27 cellular contexts compared by ENCODE assay signal in genomic region chr5:67090040-67090439, GRCh38.
"Had no signal": no experiment of that assay in that cellular context is flagged by ENCODE, and none has a peak within 500 bp of the region (broad histone marks: within the 10 kb centered on the region; RNA-seq: fewer than 3 reads in every experiment).

No MANE protein-coding gene starts in this region.

- H3K4me3 Mint-ChIP-seq: naive thymus-derived CD8-positive, alpha-beta T cell; natural killer cell treated with Interleukin-12 subunit alpha and Interleukin-12 subunit beta and Interleukin-15 and Interleukin-18, amount 100 ng/mL, for 72 hours; nephron progenitor cell; neural crest cell; stimulated activated memory B cell treated with anti-CD40 and anti-IgM and Interleukin-4, amounts not matched to agents 10 μg/mL and 1 μg/mL and 100 μg/mL, for 72 hours; stimulated activated naive CD8-positive, alpha-beta T cell treated with anti-CD3 and anti-CD28 coated beads, Interleukin-15, amount 100 ng/mL, for 72 hours had no signal

- H3K36me3 ChIP-seq: neutrophil, pancreas, thoracic aorta, thyroid gland, tibial nerve had no signal

- H3K4me3 ChIP-seq: pancreas, psoas muscle, skin epidermis, smooth muscle cell, spleen, thoracic aorta, thyroid gland, tibial nerve, upper lobe of left lung, vagina had no signal

- H3K27me3 Mint-ChIP-seq: naive thymus-derived CD8-positive, alpha-beta T cell; natural killer cell treated with Interleukin-12 subunit alpha and Interleukin-12 subunit beta and Interleukin-15 and Interleukin-18, amount 100 ng/mL, for 72 hours; stimulated activated memory B cell treated with anti-CD40 and anti-IgM and Interleukin-4, amounts not matched to agents 10 μg/mL and 1 μg/mL and 100 μg/mL, for 72 hours; stimulated activated naive CD8-positive, alpha-beta T cell treated with anti-CD3 and anti-CD28 coated beads, Interleukin-15, amount 100 ng/mL, for 72 hours had no signal

- H3K9me3 Mint-ChIP-seq: naive thymus-derived CD8-positive, alpha-beta T cell; natural killer cell treated with Interleukin-12 subunit alpha and Interleukin-12 subunit beta and Interleukin-15 and Interleukin-18, amount 100 ng/mL, for 72 hours; nephron progenitor cell; neural crest cell; stimulated activated memory B cell treated with anti-CD40 and anti-IgM and Interleukin-4, amounts not matched to agents 10 μg/mL and 1 μg/mL and 100 μg/mL, for 72 hours; stimulated activated naive CD8-positive, alpha-beta T cell treated with anti-CD3 and anti-CD28 coated beads, Interleukin-15, amount 100 ng/mL, for 72 hours had no signal

- H3K27me3 ChIP-seq: neutrophil, pancreas, spleen, thyroid gland, tibial nerve, upper lobe of left lung, vagina had no signal

- H3K27ac Mint-ChIP-seq: naive thymus-derived CD8-positive, alpha-beta T cell; natural killer cell treated with Interleukin-12 subunit alpha and Interleukin-12 subunit beta and Interleukin-15 and Interleukin-18, amount 100 ng/mL, for 72 hours; nephron progenitor cell; stimulated activated memory B cell treated with anti-CD40 and anti-IgM and Interleukin-4, amounts not matched to agents 10 μg/mL and 1 μg/mL and 100 μg/mL, for 72 hours; stimulated activated naive CD8-positive, alpha-beta T cell treated with anti-CD3 and anti-CD28 coated beads, Interleukin-15, amount 100 ng/mL, for 72 hours had no signal

- ATAC-seq: naive thymus-derived CD8-positive, alpha-beta T cell; psoas muscle; stimulated activated memory B cell treated with anti-CD40 and anti-IgM and Interleukin-4, amounts not matched to agents 10 μg/mL and 1 μg/mL and 100 μg/mL, for 72 hours; stimulated activated naive CD8-positive, alpha-beta T cell treated with anti-CD3 and anti-CD28 coated beads, Interleukin-15, amount 100 ng/mL, for 72 hours; stimulated activated naive CD8-positive, alpha-beta T cell treated with anti-CD3 and anti-CD28 coated beads, Interleukin-15, Interleukin-2, amounts not matched to agents 100 U/mL and 50 U/mL, for 24 hours had no signal

- H3K4me2 ChIP-seq: smooth muscle cell had no signal

- DNase-seq: naive thymus-derived CD8-positive, alpha-beta T cell; nephron progenitor cell; nucleus accumbens; pancreas; psoas muscle; right cardiac atrium; spleen; stimulated activated CD4-positive, alpha-beta T cell treated with anti-CD3 and anti-CD28 coated beads, Interleukin-12 subunit alpha, Interleukin-12 subunit beta, amount 100 ng/mL, for 4 hours; stimulated activated CD4-positive, alpha-beta T cell treated with anti-CD3 and anti-CD28 coated beads, Interleukin-1b, Interleukin-23, amount 100 ng/mL, for 48 hours; stimulated activated CD4-positive, alpha-beta T cell treated with anti-CD3 and anti-CD28 coated beads, Interleukin-4, amount 100 ng/mL, for 1 hour; stimulated activated CD4-positive, alpha-beta T cell treated with anti-CD3 and anti-CD28 coated beads, Interleukin-4, amount 100 ng/mL, for 4 hours; stimulated activated CD8-positive, alpha-beta memory T cell treated with anti-CD3 and anti-CD28 coated beads, Interleukin-4, amount 100 ng/mL, for 48 hours; stimulated activated naive CD4-positive, alpha-beta T cell; stimulated activated naive CD8-positive, alpha-beta T cell treated with anti-CD3 and anti-CD28 coated beads, Interleukin-15, amount 100 ng/mL, for 72 hours; stimulated activated naive CD8-positive, alpha-beta T cell treated with anti-CD3 and anti-CD28 coated beads, Interleukin-15, Interleukin-2, amounts not matched to agents 100 U/mL and 50 U/mL, for 24 hours; trophoblast cell; upper lobe of left lung had no signal

- H3K9me3 ChIP-seq: neutrophil, pancreas, psoas muscle, spleen, thoracic aorta, thyroid gland, tibial nerve, upper lobe of left lung, vagina had no signal

- H3K27ac ChIP-seq: neutrophil, pancreas, psoas muscle, spleen, thoracic aorta, tibial nerve, vagina had no signal

- H3K36me3 Mint-ChIP-seq: natural killer cell treated with Interleukin-12 subunit alpha and Interleukin-12 subunit beta and Interleukin-15 and Interleukin-18, amount 100 ng/mL, for 72 hours had no signal
